In genomic region chr2:100246163-100247145, GRCh38 we compare ENCODE assay signal across 8 cellular contexts.
DNase-seq lines count a peak whose midpoint lies in the region; ATAC-seq, FAIRE-seq and TF ChIP-seq lines count a peak whose summit lies in the region.

No MANE protein-coding gene starts in this region.

- no peaks in the 10 kb centered on the region for H3K27me3 ChIP-seq in BE2C
- H3K27me3 ChIP-seq in right atrium auricular region: no peaks in the 10 kb centered on the region

- no peak overlapping the region for H3K27ac ChIP-seq in right atrium auricular region

- no peak for ATAC-seq in HG03139 (IDR thresholded peaks at IDR 0.05; ENCODE audit: unreplicated experiment)

- H3K9me3 ChIP-seq in BE2C (no peaks in the 10 kb centered on the region), right atrium auricular region (no peaks in the 10 kb centered on the region)

- H3K4me3 ChIP-seq in BE2C (ENCODE audit: low read depth, low read length): no peak overlapping the region
- H3K4me3 ChIP-seq in right atrium auricular region: no peak overlapping the region

- H3K4me1 ChIP-seq in BE2C (0 out of 2 replicates have a peak, but pooled peaks cover 2% of the 10 kb centered on the region), right atrium auricular region (peaks cover 0 to 9% of the 10 kb centered on the region in 2 donors)

- TF ChIP-seq CTCF in BE2C (IDR thresholded peaks at IDR 0.05; ENCODE audit: low read depth, low read length) (peak; percentile 61), GM20000 (IDR thresholded peaks at IDR 0.05; ENCODE audit: extremely low read depth, missing control alignments) (peak; percentile 10), right atrium auricular region (IDR thresholded peaks at IDR 0.05) (peak; percentile 13 to 53)

- H3K36me3 ChIP-seq in BE2C (no peaks in the 10 kb centered on the region), right atrium auricular region (no peaks in the 10 kb centered on the region)

- peak; percentile 98 for FAIRE-seq in urothelium cell line (lab: Jason Lieb, UNC)

- DNase-seq in BE2C: peak; percentile 52
- DNase-seq in GM20000 (ENCODE audit: low spot score): no peak
- DNase-seq in SIG-M5 (lab: John Stamatoyannopoulos, UW): peak; percentile 5
- no peak for DNase-seq in right atrium auricular region (ENCODE audit: low spot score)
- peak; percentile 48 for DNase-seq in urothelium cell line (ENCODE audit: low spot score)
- DNase-seq in NCI-H187 treated with DMSO at 0.1 percent for 48 hours (lab: John Stamatoyannopoulos, UW): no peak
- no peak for DNase-seq in activated CD4-positive, CD25-positive, alpha-beta regulatory T cell treated with anti-CD3 and anti-CD28 coated beads, Interleukin-2, amount 50 U/mL, for 72 hours

Comparison
In these comparisons a context has a peak if more than half of its experiments do, and no peak if none do; other contexts are left out.
1. DNase-seq: peak in BE2C (single experiment), SIG-M5 (single experiment) and urothelium cell line (single experiment); none in GM20000 (single experiment), right atrium auricular region (single experiment), NCI-H187 treated with DMSO at 0.1 percent for 48 hours (single experiment) and activated CD4-positive, CD25-positive, alpha-beta regulatory T cell treated with anti-CD3 and anti-CD28 coated beads, Interleukin-2, amount 50 U/mL, for 72 hours (single experiment).
2. CTCF ChIP-seq: peak in every context shown above with its lines; median percentile 61 in BE2C; 33 in right atrium auricular region; 10 in GM20000.